ENCODE assay signal across 20 cellular contexts in the genomic region with DNA sequence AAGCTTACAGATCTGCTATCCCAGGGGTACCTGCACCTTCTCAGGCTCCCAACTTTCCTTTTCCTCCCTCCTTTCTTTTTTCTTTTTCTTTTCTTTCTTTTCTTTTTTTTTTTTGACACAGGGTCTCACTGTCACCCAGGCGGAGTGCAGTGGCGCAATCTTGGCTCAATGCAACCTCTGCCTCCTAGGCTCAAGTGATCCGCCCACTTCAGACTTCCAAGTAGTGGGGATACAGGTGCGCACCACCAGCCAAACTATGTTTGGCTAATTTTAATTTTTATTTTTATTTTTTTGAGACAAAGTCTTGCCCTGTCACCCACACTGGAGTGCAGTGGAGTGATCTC. TPM values are rescaled to one million over a fixed set of nuclear protein-coding genes. Genes with fewer than 3 reads are reported as not detected.
DNase-seq lines count a peak whose midpoint lies in the region; ATAC-seq and TF ChIP-seq lines count a peak whose summit lies in the region.
"Had no signal": no experiment of that assay in that cellular context is flagged by ENCODE, and none has a peak within 500 bp of the region (broad histone marks: within the 10 kb centered on the region; RNA-seq: fewer than 3 reads in every experiment).

No MANE protein-coding gene starts in this region.

- H3K4me3 ChIP-seq in GM23338 (no peak overlapping the region), stomach (no peak overlapping the region)
- H3K4me3 ChIP-seq: lung, psoas muscle, thoracic aorta had no signal

- H3K4me1 ChIP-seq in GM23338 (ENCODE audit: insufficient read depth) (no peaks in the 10 kb centered on the region; the same call in 1 of the 2 replicates), stomach (peaks cover 0 to 36% (median 2%) of the 10 kb centered on the region in 4 donors)
- H3K4me1 ChIP-seq: psoas muscle had no signal

- H3K36me3 ChIP-seq in GM23338 (ENCODE audit: insufficient read depth) (no peaks in the 10 kb centered on the region), stomach (no peaks in the 10 kb centered on the region)
- H3K36me3 ChIP-seq: thoracic aorta had no signal

- H3K4me1 Mint-ChIP-seq in activated T-cell treated with anti-CD3 and anti-CD28 coated beads, Interleukin-2, amount 50 U/mL, for 72 hours (ENCODE audit: low read depth) = peaks cover 87% of the 10 kb centered on the region
- peaks cover 3% of the 10 kb centered on the region for H3K4me1 Mint-ChIP-seq in GM23338
- peaks cover 51% of the 10 kb centered on the region for H3K4me1 Mint-ChIP-seq in activated T-helper 17 cell treated with anti-CD3 and anti-CD28 coated beads, Interleukin-2, amount 50 U/mL, for 72 hours
- H3K4me1 Mint-ChIP-seq in naive thymus-derived CD8-positive, alpha-beta T cell = peaks cover 41 to 79% (median 77%) of the 10 kb centered on the region in 4 donors

- no peaks in the 10 kb centered on the region for H3K9me2 ChIP-seq in GM23338 (ENCODE audit: insufficient read depth)

- H3K9me3 Mint-ChIP-seq in activated T-cell treated with anti-CD3 and anti-CD28 coated beads, Interleukin-2, amount 50 U/mL, for 72 hours = no peaks in the 10 kb centered on the region
- no peaks in the 10 kb centered on the region; the same call in 2 of the 3 replicates for H3K9me3 Mint-ChIP-seq in GM23338
- H3K9me3 Mint-ChIP-seq in activated T-helper 17 cell treated with anti-CD3 and anti-CD28 coated beads, Interleukin-2, amount 50 U/mL, for 72 hours = no peaks in the 10 kb centered on the region
- no peaks in the 10 kb centered on the region for H3K9me3 Mint-ChIP-seq in naive thymus-derived CD8-positive, alpha-beta T cell

- H3K4me3 Mint-ChIP-seq in activated T-cell treated with anti-CD3 and anti-CD28 coated beads, Interleukin-2, amount 50 U/mL, for 72 hours = peak overlapping the region; percentile 23 to 58
- no peak overlapping the region for H3K4me3 Mint-ChIP-seq in GM23338
- peak overlapping the region; percentile 33 for H3K4me3 Mint-ChIP-seq in activated T-helper 17 cell treated with anti-CD3 and anti-CD28 coated beads, Interleukin-2, amount 50 U/mL, for 72 hours
- H3K4me3 Mint-ChIP-seq in naive thymus-derived CD8-positive, alpha-beta T cell = peak overlapping the region in 3 of 10 donors; percentile 38 to 51 (median 44)

- no peak for TF ChIP-seq CTCF in GM23338 (conservative IDR thresholded peaks at IDR 0.05; ENCODE audit: low read depth in 2 of 2)
- TF ChIP-seq CTCF in stomach (IDR thresholded peaks at IDR 0.05) = no peak

- 83 to 100% (median 91%) methylated on average over 4 of the region's 4 CpGs for WGBS in stomach, 5 donors

- no peak overlapping the region for H3K4me2 ChIP-seq in GM23338

- H3K27ac ChIP-seq in GM23338 (ENCODE audit: low read depth) (no peak overlapping the region), stomach (no peak overlapping the region)
- H3K27ac ChIP-seq: psoas muscle, thoracic aorta had no signal

- no peaks in the 10 kb centered on the region for H3K36me3 Mint-ChIP-seq in activated T-cell treated with anti-CD3 and anti-CD28 coated beads, Interleukin-2, amount 50 U/mL, for 72 hours (ENCODE audit: insufficient read depth in 2 of 2)
- H3K36me3 Mint-ChIP-seq in GM23338 (ENCODE audit: low read depth) = no peaks in the 10 kb centered on the region
- H3K36me3 Mint-ChIP-seq in activated T-helper 17 cell treated with anti-CD3 and anti-CD28 coated beads, Interleukin-2, amount 50 U/mL, for 72 hours (ENCODE audit: low read depth) = no peaks in the 10 kb centered on the region
- H3K36me3 Mint-ChIP-seq in naive thymus-derived CD8-positive, alpha-beta T cell = no peaks in the 10 kb centered on the region

- peak overlapping the region; percentile 79 for H3K27ac Mint-ChIP-seq in activated T-cell treated with anti-CD3 and anti-CD28 coated beads, Interleukin-2, amount 50 U/mL, for 72 hours
- peak overlapping the region; percentile 58; the same call in 1 of the 2 replicates for H3K27ac Mint-ChIP-seq in GM23338
- peak overlapping the region; percentile 13 for H3K27ac Mint-ChIP-seq in activated T-helper 17 cell treated with anti-CD3 and anti-CD28 coated beads, Interleukin-2, amount 50 U/mL, for 72 hours
- peak overlapping the region in 7 of 10 donors; percentile 22 to 75 (median 64) for H3K27ac Mint-ChIP-seq in naive thymus-derived CD8-positive, alpha-beta T cell

- no peaks in the 10 kb centered on the region; the same call in 1 of the 2 replicates for H3F3A ChIP-seq in GM23338 (replicated peaks; ENCODE audit: low read depth)

- ATAC-seq in activated T-cell treated with anti-CD3 and anti-CD28 coated beads, Interleukin-2, amount 50 U/mL, for 72 hours (replicated peaks in 1 of 2) = no peak
- no peak for ATAC-seq in GM23338
- ATAC-seq in activated T-helper 17 cell treated with anti-CD3 and anti-CD28 coated beads, Interleukin-2, amount 50 U/mL, for 72 hours (replicated peaks) = no peak
- no peak for ATAC-seq in naive thymus-derived CD8-positive, alpha-beta T cell
- no peak for ATAC-seq in HG02678 (IDR thresholded peaks at IDR 0.05; ENCODE audit: unreplicated experiment)
- ATAC-seq: PC-3, psoas muscle had no signal

- no peaks in the 10 kb centered on the region for H3K9me3 ChIP-seq in stomach
- H3K9me3 ChIP-seq: psoas muscle, thoracic aorta had no signal

- TF ChIP-seq POLR2A in stomach (IDR thresholded peaks at IDR 0.05) = no peak

- H3K27me3 ChIP-seq in GM23338 (ENCODE audit: insufficient read depth) (no peaks in the 10 kb centered on the region), stomach (no peaks in the 10 kb centered on the region)

- intact Hi-C loops in stomach (cut with DNase I; ENCODE audit: low total_unique reads) = no loop called here

- POLR2A ChIA-PET in naive thymus-derived CD8-positive, alpha-beta T cell (lab: Charles Lee) = interaction anchor here (1.3 to 2.3 kb wide), 4 partner anchors 17 to 34 kb away, joined by 3 to 10 read pairs (median 5); no protein-coding TSS in a partner anchor

- no peaks in the 10 kb centered on the region for H3K79me2 ChIP-seq in GM23338 (replicated peaks; ENCODE audit: insufficient read depth)

- no peaks in the 10 kb centered on the region for H3K27me3 Mint-ChIP-seq in activated T-cell treated with anti-CD3 and anti-CD28 coated beads, Interleukin-2, amount 50 U/mL, for 72 hours (ENCODE audit: low read depth)
- peaks cover 5% of the 10 kb centered on the region for H3K27me3 Mint-ChIP-seq in GM23338 (ENCODE audit: insufficient read depth, low read depth, poor library complexity)
- H3K27me3 Mint-ChIP-seq in activated T-helper 17 cell treated with anti-CD3 and anti-CD28 coated beads, Interleukin-2, amount 50 U/mL, for 72 hours = no peaks in the 10 kb centered on the region
- H3K27me3 Mint-ChIP-seq in naive thymus-derived CD8-positive, alpha-beta T cell = peaks cover 0 to 2% (median 0%) of the 10 kb centered on the region in 5 donors

- H2AFZ ChIP-seq in GM23338 = no peak overlapping the region

- H4K20me1 ChIP-seq in GM23338 (replicated peaks; ENCODE audit: insufficient read depth) = no peaks in the 10 kb centered on the region

- no peak for DNase-seq in activated T-cell treated with anti-CD3 and anti-CD28 coated beads, Interleukin-2, amount 50 U/mL, for 72 hours
- no peak for DNase-seq in activated T-cell treated with anti-CD3 and anti-CD28 coated beads, Interleukin-2, amount 50 U/mL, for 1 hour
- DNase-seq in GM23338 (ENCODE audit: low spot score) = no peak
- DNase-seq in naive thymus-derived CD8-positive, alpha-beta T cell = no peak
- no peak for DNase-seq in stomach
- no peak for DNase-seq in middle frontal gyrus (ENCODE audit: extremely low spot score, low spot score)
- DNase-seq: amniotic stem cell, dermis blood vessel endothelial cell, NCI-H1092, NCI-H187 treated with DMSO at 0.1 percent for 48 hours, NCI-H345, NCI-H82, PC-3, psoas muscle, SHP77, SW 1271 had no signal

- TF ChIP-seq EP300 in stomach (IDR thresholded peaks at IDR 0.05) = no peak

TF ChIP-seq in GM23338, 12 proteins besides CTCF, POLR2A, EP300 and RAD21 (continues in another document):
- no peak for TF ChIP-seq EZH2 (IDR thresholded peaks at IDR 0.05; ENCODE audit: low read depth, unreplicated experiment)

RNA-seq across cellular contexts. Expression of gene PIM1, which starts 36.0 kb away (rescaled TPM):
- 100 to 1,000 TPM; 334 to 429 TPM for total RNA-seq in activated T-cell treated with anti-CD3 and anti-CD28 coated beads, Interleukin-2, amount 50 U/mL, for 72 hours
- 64.0 and 74.2 TPM in 2 replicates for total RNA-seq in GM23338 (2014; rRNA removed; shearing (Covaris generic))
- polyA plus RNA-seq in GM23338 (2016; fragmentation: Nextera tagmentation; extraction: Ambion mirVana) (43.7 and 46.0 TPM in 2 replicates), stomach (10 to 100 TPM; 19.9 to 59.1 (median 25.5) TPM)
- 100 to 1,000 TPM; 246 to 403 TPM for total RNA-seq in activated T-helper 17 cell treated with anti-CD3 and anti-CD28 coated beads, Interleukin-2, amount 50 U/mL, for 72 hours
- total RNA-seq in naive thymus-derived CD8-positive, alpha-beta T cell = 10 to 100 TPM; 79.3 to 80.5 TPM
- 100 to 1,000 TPM; 106 to 196 (median 182) TPM for polyA plus RNA-seq in naive thymus-derived CD8-positive, alpha-beta T cell
- total RNA-seq in stomach = 10 to 100 TPM in 4 of 5 donors, 1 to 10 TPM in 1; 9.8 to 52.9 (median 16.9) TPM

RNA-seq across cellular contexts. Expression of gene TBC1D22B, which starts 51.6 kb away (rescaled TPM):
- total RNA-seq in activated T-cell treated with anti-CD3 and anti-CD28 coated beads, Interleukin-2, amount 50 U/mL, for 72 hours = 10 to 100 TPM; 23.2 to 24.4 TPM
- 15.7 and 19.9 TPM in 2 replicates for total RNA-seq in GM23338 (2014; rRNA removed; shearing (Covaris generic))
- 6.6 and 9.1 TPM in 2 replicates for polyA plus RNA-seq in GM23338 (2016; fragmentation: Nextera tagmentation; extraction: Ambion mirVana)
- total RNA-seq in activated T-helper 17 cell treated with anti-CD3 and anti-CD28 coated beads, Interleukin-2, amount 50 U/mL, for 72 hours = 10 to 100 TPM; 11.4 to 12.2 TPM
- total RNA-seq in naive thymus-derived CD8-positive, alpha-beta T cell = 1 to 10 TPM; 9.4 to 9.5 TPM
- polyA plus RNA-seq in naive thymus-derived CD8-positive, alpha-beta T cell = 1 to 10 TPM; 5.1 to 8.4 (median 5.4) TPM
- total RNA-seq in stomach = 10 to 100 TPM in 1 of 5 donors, 1 to 10 TPM in 4; 3.5 to 16.3 (median 6.4) TPM
- 1 to 10 TPM; 5.8 to 6.4 (median 5.9) TPM for polyA plus RNA-seq in stomach

RNA-seq across cellular contexts. Expression of gene TMEM217, which starts 52.0 kb away (rescaled TPM):
- total RNA-seq in activated T-cell treated with anti-CD3 and anti-CD28 coated beads, Interleukin-2, amount 50 U/mL, for 72 hours = 1 to 10 TPM; 6.8 to 9.3 TPM
- 1.0 TPM in 1 of 2 replicates, not detected in the other for total RNA-seq in GM23338 (2014; rRNA removed; shearing (Covaris generic))
- 0.77 and 1.3 TPM in 2 replicates for polyA plus RNA-seq in GM23338 (2016; fragmentation: Nextera tagmentation; extraction: Ambion mirVana)
- total RNA-seq in activated T-helper 17 cell treated with anti-CD3 and anti-CD28 coated beads, Interleukin-2, amount 50 U/mL, for 72 hours = 1 to 10 TPM; 2.5 to 3.5 TPM
- total RNA-seq in naive thymus-derived CD8-positive, alpha-beta T cell = under 1 TPM; 0.42 to 0.96 TPM
- under 1 TPM; 0.24 to 0.71 (median 0.54) TPM for polyA plus RNA-seq in naive thymus-derived CD8-positive, alpha-beta T cell
- under 1 TPM in 1 of 5 donors, not detected in 4; 0.87 TPM for total RNA-seq in stomach
- polyA plus RNA-seq in stomach = 1 to 10 TPM in 1 of 3 donors, under 1 TPM in 1, not detected in 1; 0.60 to 1.2 TPM

Comparison
In these comparisons a context has a peak if more than half of its experiments do, and no peak if none do; other contexts are left out.
1. H3K27ac Mint-ChIP-seq: peak in every context shown above with its lines; median percentile 79 in activated T-cell treated with anti-CD3 and anti-CD28 coated beads, Interleukin-2, amount 50 U/mL, for 72 hours; 64 in naive thymus-derived CD8-positive, alpha-beta T cell; 58 in GM23338; 13 in activated T-helper 17 cell treated with anti-CD3 and anti-CD28 coated beads, Interleukin-2, amount 50 U/mL, for 72 hours.